ENCODE assay signal across 8 cellular contexts in the genomic region with DNA sequence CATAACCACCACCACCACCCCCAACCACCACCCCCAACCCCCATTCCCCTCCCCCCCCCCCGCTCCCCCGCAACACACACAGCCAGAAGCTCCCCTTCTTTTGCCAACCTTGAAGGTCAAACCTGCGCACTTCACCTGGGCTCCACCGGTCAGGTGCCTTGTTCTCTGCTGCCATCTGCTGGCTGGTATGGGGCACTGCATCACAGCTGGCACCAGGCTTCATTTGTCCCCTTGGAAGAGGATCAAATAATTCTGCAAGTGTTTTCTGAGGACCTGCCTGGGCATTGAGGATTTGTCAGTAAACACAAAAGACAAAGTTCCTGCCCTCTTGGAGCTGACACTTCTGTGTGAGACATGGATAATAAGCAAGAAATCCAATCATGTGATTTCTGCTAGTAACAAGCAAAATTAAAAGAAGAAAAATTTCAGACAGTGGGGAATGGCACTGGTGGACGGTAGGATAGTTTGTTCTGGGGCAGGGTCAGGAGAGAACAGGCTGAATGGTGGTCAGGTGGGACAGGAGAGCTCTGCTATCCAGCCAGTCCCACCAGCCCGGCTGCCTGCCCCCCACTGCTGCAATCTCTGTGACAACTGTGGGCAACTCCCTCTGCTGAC. TPM values are rescaled to one million over a fixed set of nuclear protein-coding genes. Genes with fewer than 3 reads are reported as not detected.
DNase-seq lines count a peak whose midpoint lies in the region; ATAC-seq and TF ChIP-seq lines count a peak whose summit lies in the region.

No MANE protein-coding gene starts in this region.

- ATAC-seq in CD4-positive, CD25-positive, alpha-beta regulatory T cell (ENCODE audit: low read depth in 2 of 2), result peak; percentile 70 to 80
- ATAC-seq in PC-3, result peak; percentile 75
- ATAC-seq in GM18909 (IDR thresholded peaks at IDR 0.05; ENCODE audit: poor library complexity, unreplicated experiment), result no peak

- no peak overlapping the region for H3K27ac ChIP-seq in CD4-positive, CD25-positive, alpha-beta regulatory T cell (ENCODE audit: insufficient read depth, low read length, poor library complexity, severe bottlenecking)
- no peak overlapping the region for H3K27ac ChIP-seq in PC-3 (ENCODE audit: low read length)
- no peak overlapping the region for H3K27ac ChIP-seq in osteoblast (ENCODE audit: low read depth, low read length)
- H3K27ac ChIP-seq in tibial nerve, result no peak overlapping the region

- no peak for TF ChIP-seq EP300 in tibial nerve (IDR thresholded peaks at IDR 0.05)

- peak; percentile 49 to 62 (median 57) for DNase-seq in CD4-positive, CD25-positive, alpha-beta regulatory T cell
- DNase-seq in HS-5 (ENCODE audit: low read depth) (peak; percentile 6), PC-3 (peak; percentile 70), foreskin fibroblast (peak; percentile 20 to 60), osteoblast (ENCODE audit: insufficient read length, low spot score, missing footprints) (peak; percentile 92), tibial nerve (ENCODE audit: low spot score in 2 of 2) (peak; percentile 22 to 58)
- peak; percentile 49 for DNase-seq in activated T-helper 1 cell treated with anti-CD3 and anti-CD28 coated beads, Interleukin-12 subunit alpha, Interleukin-12 subunit beta, Interleukin-2, Interleukin-4 antibody, amounts not matched to agents 30 ng/mL and 10 ng/mL and 1 ng/mL, durations not matched to agents 14 hours and 24 hours and 36 hours (ENCODE audit: low spot score)

- H3K9ac ChIP-seq in PC-3 (ENCODE audit: low read length), result no peak overlapping the region

- 12 to 16% methylated on average over 6 of the region's 6 CpGs for WGBS in tibial nerve, 2 donors

- H4K20me1 ChIP-seq in PC-3 (ENCODE audit: low read length), result no peaks in the 10 kb centered on the region
- peaks cover 2% of the 10 kb centered on the region for H4K20me1 ChIP-seq in osteoblast (ENCODE audit: insufficient read depth, low read length)

- no peaks in the 10 kb centered on the region for H3K79me2 ChIP-seq in PC-3 (ENCODE audit: low read length)
- no peaks in the 10 kb centered on the region for H3K79me2 ChIP-seq in osteoblast (ENCODE audit: insufficient read depth, low read length)

- intact Hi-C loops in PC-3 (cut with micrococcal nuclease), result loop anchor here (1.0 kb wide), 1 partner anchor 59 kb away; no protein-coding TSS in a partner anchor
- intact Hi-C loops in activated T-helper 1 cell treated with anti-CD3 and anti-CD28 coated beads, Interleukin-12 subunit alpha, Interleukin-12 subunit beta, Interleukin-2, Interleukin-4 antibody, amounts not matched to agents 30 ng/mL and 10 ng/mL and 1 ng/mL, durations not matched to agents 14 hours and 24 hours and 36 hours (cut with micrococcal nuclease), result loop anchor here (1.0 to 5.0 kb wide), 2 partner anchors 41 to 59 kb away; no protein-coding TSS in a partner anchor

- peaks cover 2% of the 10 kb centered on the region for H3K27me3 ChIP-seq in CD4-positive, CD25-positive, alpha-beta regulatory T cell (ENCODE audit: control insufficient read depth, insufficient read depth, low read length)
- peaks cover 15% of the 10 kb centered on the region for H3K27me3 ChIP-seq in PC-3 (ENCODE audit: low read length)
- H3K27me3 ChIP-seq in osteoblast (ENCODE audit: insufficient read depth, low read length), result peaks cover 39% of the 10 kb centered on the region
- H3K27me3 ChIP-seq in tibial nerve, result peaks cover 0 to 22% of the 10 kb centered on the region in 2 donors

- H3K36me3 Mint-ChIP-seq in CD4-positive, CD25-positive, alpha-beta regulatory T cell, result no peaks in the 10 kb centered on the region
- H3K36me3 Mint-ChIP-seq in activated T-helper 1 cell treated with anti-CD3 and anti-CD28 coated beads, Interleukin-12 subunit alpha, Interleukin-12 subunit beta, Interleukin-2, Interleukin-4 antibody, amounts not matched to agents 30 ng/mL and 10 ng/mL and 1 ng/mL, durations not matched to agents 14 hours and 24 hours and 36 hours (ENCODE audit: low read depth), result no peaks in the 10 kb centered on the region

- H3K4me3 Mint-ChIP-seq in CD4-positive, CD25-positive, alpha-beta regulatory T cell, result no peak overlapping the region
- no peak overlapping the region for H3K4me3 Mint-ChIP-seq in activated T-helper 1 cell treated with anti-CD3 and anti-CD28 coated beads, Interleukin-12 subunit alpha, Interleukin-12 subunit beta, Interleukin-2, Interleukin-4 antibody, amounts not matched to agents 30 ng/mL and 10 ng/mL and 1 ng/mL, durations not matched to agents 14 hours and 24 hours and 36 hours

- H3K27ac Mint-ChIP-seq in CD4-positive, CD25-positive, alpha-beta regulatory T cell, result no peak overlapping the region
- H3K27ac Mint-ChIP-seq in activated T-helper 1 cell treated with anti-CD3 and anti-CD28 coated beads, Interleukin-12 subunit alpha, Interleukin-12 subunit beta, Interleukin-2, Interleukin-4 antibody, amounts not matched to agents 30 ng/mL and 10 ng/mL and 1 ng/mL, durations not matched to agents 14 hours and 24 hours and 36 hours, result no peak overlapping the region

- no peaks in the 10 kb centered on the region for H3K9me2 ChIP-seq in PC-3 (replicated peaks; ENCODE audit: low read length)

- TF ChIP-seq CTCF in PC-3 (conservative IDR thresholded peaks at IDR 0.05; ENCODE audit: low read depth, low read length), result peak; percentile 81
- peak; percentile 92 for TF ChIP-seq CTCF in foreskin fibroblast (IDR thresholded peaks at IDR 0.05; ENCODE audit: low read depth, low read length)
- TF ChIP-seq CTCF in osteoblast (IDR thresholded peaks at IDR 0.05; ENCODE audit: extremely low read depth, low read depth, low read length), result peak; percentile 93
- peak; percentile 81 to 98 (median 90) for TF ChIP-seq CTCF in tibial nerve (IDR thresholded peaks at IDR 0.05)

- no peaks in the 10 kb centered on the region for H3K36me3 ChIP-seq in CD4-positive, CD25-positive, alpha-beta regulatory T cell (ENCODE audit: control insufficient read depth, insufficient read depth, low read length)
- H3K36me3 ChIP-seq in PC-3 (ENCODE audit: low read depth, low read length) (no peaks in the 10 kb centered on the region), osteoblast (ENCODE audit: insufficient read depth, low read length) (no peaks in the 10 kb centered on the region), tibial nerve (no peaks in the 10 kb centered on the region)

- H3K4me2 ChIP-seq in PC-3 (ENCODE audit: low read length) (no peak overlapping the region), osteoblast (ENCODE audit: insufficient read depth, low read length) (no peak overlapping the region)

- no peaks in the 10 kb centered on the region for H3K4me1 Mint-ChIP-seq in CD4-positive, CD25-positive, alpha-beta regulatory T cell
- H3K4me1 Mint-ChIP-seq in activated T-helper 1 cell treated with anti-CD3 and anti-CD28 coated beads, Interleukin-12 subunit alpha, Interleukin-12 subunit beta, Interleukin-2, Interleukin-4 antibody, amounts not matched to agents 30 ng/mL and 10 ng/mL and 1 ng/mL, durations not matched to agents 14 hours and 24 hours and 36 hours (ENCODE audit: low read depth), result no peaks in the 10 kb centered on the region

- no peak overlapping the region for H2AFZ ChIP-seq in PC-3 (ENCODE audit: low read length)
- no peak overlapping the region for H2AFZ ChIP-seq in osteoblast (ENCODE audit: low read length)

- BruUV-seq in PC-3 (replicated peaks; lab: Mats Ljungman, UMichigan), result no TSS peak

- no peaks in the 10 kb centered on the region for H3K9me3 ChIP-seq in CD4-positive, CD25-positive, alpha-beta regulatory T cell (ENCODE audit: control insufficient read depth in 2 of 2, low read length in 2 of 2)
- no peaks in the 10 kb centered on the region for H3K9me3 ChIP-seq in PC-3 (ENCODE audit: low read length)
- no peaks in the 10 kb centered on the region for H3K9me3 ChIP-seq in osteoblast (ENCODE audit: low read depth, low read length)
- H3K9me3 ChIP-seq in tibial nerve, result peaks cover 0 to 3% (median 0%) of the 10 kb centered on the region in 4 donors

- no peaks in the 10 kb centered on the region for H3F3A ChIP-seq in PC-3 (ENCODE audit: low read length, unreplicated experiment)

- no peaks in the 10 kb centered on the region for H3K4me1 ChIP-seq in CD4-positive, CD25-positive, alpha-beta regulatory T cell (ENCODE audit: control insufficient read depth, insufficient read depth, low read length, poor library complexity, severe bottlenecking)
- H3K4me1 ChIP-seq in PC-3 (ENCODE audit: insufficient read depth, low read length) (no peaks in the 10 kb centered on the region), osteoblast (ENCODE audit: insufficient read depth, low read length) (no peaks in the 10 kb centered on the region), tibial nerve (no peaks in the 10 kb centered on the region)

- no peak overlapping the region for H3K4me3 ChIP-seq in CD4-positive, CD25-positive, alpha-beta regulatory T cell (ENCODE audit: low read depth, low read length)
- H3K4me3 ChIP-seq in PC-3 (ENCODE audit: low read length), result no peak overlapping the region
- H3K4me3 ChIP-seq in foreskin fibroblast (ENCODE audit: low read depth in 1 of 2, low read length in 2 of 2), result no peak overlapping the region
- no peak overlapping the region for H3K4me3 ChIP-seq in osteoblast (ENCODE audit: insufficient read depth, low read length)
- H3K4me3 ChIP-seq in tibial nerve, result no peak overlapping the region

- POLR2A ChIA-PET in PC-3 (lab: Charles Lee; ENCODE audit: unreplicated experiment), result no interaction called here

- CTCF ChIA-PET in PC-3 (lab: Charles Lee), result interaction anchor here (1.0 kb wide), 2 partner anchors 55 to 59 kb away, joined by 3 to 4 read pairs; no protein-coding TSS in a partner anchor

- peaks cover 0 to 2% (median 0%) of the 10 kb centered on the region in 7 donors for H3K9me3 Mint-ChIP-seq in CD4-positive, CD25-positive, alpha-beta regulatory T cell
- H3K9me3 Mint-ChIP-seq in activated T-helper 1 cell treated with anti-CD3 and anti-CD28 coated beads, Interleukin-12 subunit alpha, Interleukin-12 subunit beta, Interleukin-2, Interleukin-4 antibody, amounts not matched to agents 30 ng/mL and 10 ng/mL and 1 ng/mL, durations not matched to agents 14 hours and 24 hours and 36 hours, result no peaks in the 10 kb centered on the region

- no peak for TF ChIP-seq POLR2A in tibial nerve (IDR thresholded peaks at IDR 0.05)

- peaks cover 29% of the 10 kb centered on the region for H3K27me3 Mint-ChIP-seq in CD4-positive, CD25-positive, alpha-beta regulatory T cell
- peaks cover 8% of the 10 kb centered on the region for H3K27me3 Mint-ChIP-seq in activated T-helper 1 cell treated with anti-CD3 and anti-CD28 coated beads, Interleukin-12 subunit alpha, Interleukin-12 subunit beta, Interleukin-2, Interleukin-4 antibody, amounts not matched to agents 30 ng/mL and 10 ng/mL and 1 ng/mL, durations not matched to agents 14 hours and 24 hours and 36 hours (ENCODE audit: insufficient read depth)

RNA-seq across cellular contexts. Expression of a gene that starts 55.6 kb away (rescaled TPM):
- total RNA-seq in CD4-positive, CD25-positive, alpha-beta regulatory T cell, result not detected
- not detected for polyA plus RNA-seq in CD4-positive, CD25-positive, alpha-beta regulatory T cell
- total RNA-seq in PC-3 (2014; rRNA removed) (0.55 and 1.2 TPM in 2 replicates), osteoblast (under 0.01 TPM in 2 replicates), tibial nerve (1 to 10 TPM in 1 of 4 donors, under 1 TPM in 2, not detected in 1; 0.60 to 1.5 (median 0.78) TPM)
- total RNA-seq in activated T-helper 1 cell treated with anti-CD3 and anti-CD28 coated beads, Interleukin-12 subunit alpha, Interleukin-12 subunit beta, Interleukin-2, Interleukin-4 antibody, amounts not matched to agents 30 ng/mL and 10 ng/mL and 1 ng/mL, durations not matched to agents 14 hours and 24 hours and 36 hours, result not detected in 2 replicates

Comparison
In these comparisons a context has a peak if more than half of its experiments do, and no peak if none do; other contexts are left out.
1. DNase-seq: peak in every context shown above with its lines; median percentile 92 in osteoblast; 70 in PC-3; 57 in CD4-positive, CD25-positive, alpha-beta regulatory T cell; 49 in activated T-helper 1 cell treated with anti-CD3 and anti-CD28 coated beads, Interleukin-12 subunit alpha, Interleukin-12 subunit beta, Interleukin-2, Interleukin-4 antibody, amounts not matched to agents 30 ng/mL and 10 ng/mL and 1 ng/mL, durations not matched to agents 14 hours and 24 hours and 36 hours; 40 in foreskin fibroblast; 40 in tibial nerve; 6 in HS-5.